ENCODE assay signal across 13 cellular contexts in the genomic region with DNA sequence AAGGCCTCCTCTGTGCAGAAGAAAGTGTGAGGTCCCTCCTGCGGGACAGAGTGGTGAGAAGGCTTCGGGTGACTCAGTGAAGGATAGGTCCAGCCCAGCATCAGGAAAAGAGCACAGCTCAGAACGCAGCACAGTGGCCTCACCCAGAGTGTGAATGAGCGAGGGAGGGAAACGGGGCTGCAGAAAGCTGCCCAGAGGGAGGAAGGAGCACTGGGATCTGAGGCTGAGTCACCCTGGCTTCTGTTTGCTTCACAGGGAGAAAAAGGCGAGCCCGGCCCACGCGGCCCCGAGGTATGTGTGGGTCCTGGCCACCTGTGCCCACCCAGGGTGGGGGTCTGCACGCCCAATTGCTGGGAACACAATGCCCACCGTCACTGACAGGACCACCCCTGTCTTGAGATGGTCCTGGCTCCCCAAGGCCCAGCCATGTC. TPM values are rescaled to one million over a fixed set of nuclear protein-coding genes. Genes with fewer than 3 reads are reported as not detected.
DNase-seq lines count a peak whose midpoint lies in the region; ATAC-seq and TF ChIP-seq lines count a peak whose summit lies in the region.
"Had no signal": no experiment of that assay in that cellular context is flagged by ENCODE, and none has a peak within 500 bp of the region (broad histone marks: within the 10 kb centered on the region; RNA-seq: fewer than 3 reads in every experiment).

No MANE protein-coding gene starts in this region.

- no peaks in the 10 kb centered on the region for H3K36me3 Mint-ChIP-seq in natural killer cell treated with Interleukin-12 subunit alpha and Interleukin-12 subunit beta and Interleukin-15 and Interleukin-18, amount 100 ng/mL, for 72 hours
- H3K36me3 Mint-ChIP-seq in natural killer cell: no peaks in the 10 kb centered on the region
- H3K36me3 Mint-ChIP-seq: memory B cell; stimulated activated naive B cell treated with anti-CD40 and anti-IgM and Interleukin-4, amounts not matched to agents 10 μg/mL and 1 μg/mL and 100 μg/mL, for 72 hours had no signal

- DNase-seq in natural killer cell treated with Interleukin-12 subunit alpha and Interleukin-12 subunit beta and Interleukin-15 and Interleukin-18, amount 100 ng/mL, for 72 hours (ENCODE audit: low spot score): peak; percentile 42
- DNase-seq in natural killer cell (no peak), astrocyte of the hippocampus (ENCODE audit: low read depth, low spot score) (peak; percentile 62), islet precursor cell (peak; percentile 53), aorta (peak; percentile 41 to 51), NCI-H510A (lab: John Stamatoyannopoulos, UW) (no peak), putamen (ENCODE audit: low spot score) (no peak), GM20000 (ENCODE audit: low spot score) (no peak)
- DNase-seq: activated CD4-positive, alpha-beta T cell treated with anti-CD3 and anti-CD28 coated beads for 1 hour; SHP77 treated with DMSO at 0.1 percent for 48 hours; stimulated activated naive B cell treated with anti-CD40 and anti-IgM and Interleukin-4, amounts not matched to agents 10 μg/mL and 1 μg/mL and 100 μg/mL, for 72 hours had no signal

- 82% methylated on average over 11 to 12 of the region's 12 CpGs for WGBS in aorta, 2 donors

- no peak overlapping the region for H3K4me3 ChIP-seq in aorta (ENCODE audit: low read length in 2 of 2)

- H3K9me3 Mint-ChIP-seq in natural killer cell treated with Interleukin-12 subunit alpha and Interleukin-12 subunit beta and Interleukin-15 and Interleukin-18, amount 100 ng/mL, for 72 hours: no peaks in the 10 kb centered on the region
- H3K9me3 Mint-ChIP-seq in natural killer cell: no peaks in the 10 kb centered on the region
- H3K9me3 Mint-ChIP-seq: CD4-positive, alpha-beta T cell had no signal

- H3K27me3 ChIP-seq in aorta (ENCODE audit: control insufficient read depth in 1 of 2, insufficient read depth in 2 of 2, low read length in 1 of 2): no peaks in the 10 kb centered on the region

- H3K4me1 ChIP-seq in aorta (ENCODE audit: control insufficient read depth in 1 of 2, insufficient read depth in 2 of 2, low read length in 2 of 2): no peaks in the 10 kb centered on the region

- no peaks in the 10 kb centered on the region for H3K4me1 Mint-ChIP-seq in natural killer cell treated with Interleukin-12 subunit alpha and Interleukin-12 subunit beta and Interleukin-15 and Interleukin-18, amount 100 ng/mL, for 72 hours (ENCODE audit: low read depth in 2 of 2)
- H3K4me1 Mint-ChIP-seq in natural killer cell: no peaks in the 10 kb centered on the region
- H3K4me1 Mint-ChIP-seq: stimulated activated naive B cell treated with anti-CD40 and anti-IgM and Interleukin-4, amounts not matched to agents 10 μg/mL and 1 μg/mL and 100 μg/mL, for 72 hours had no signal

- H3K4me3 Mint-ChIP-seq in natural killer cell treated with Interleukin-12 subunit alpha and Interleukin-12 subunit beta and Interleukin-15 and Interleukin-18, amount 100 ng/mL, for 72 hours: no peak overlapping the region
- H3K4me3 Mint-ChIP-seq in natural killer cell: no peak overlapping the region
- H3K4me3 Mint-ChIP-seq: CD4-positive, alpha-beta T cell; memory B cell; stimulated activated naive B cell treated with anti-CD40 and anti-IgM and Interleukin-4, amounts not matched to agents 10 μg/mL and 1 μg/mL and 100 μg/mL, for 72 hours had no signal

- TF ChIP-seq CTCF in natural killer cell (IDR thresholded peaks at IDR 0.05): no peak
- TF ChIP-seq CTCF in GM20000 (IDR thresholded peaks at IDR 0.05; ENCODE audit: extremely low read depth, missing control alignments): no peak

- H3K27ac Mint-ChIP-seq in natural killer cell treated with Interleukin-12 subunit alpha and Interleukin-12 subunit beta and Interleukin-15 and Interleukin-18, amount 100 ng/mL, for 72 hours: no peak overlapping the region
- no peak overlapping the region for H3K27ac Mint-ChIP-seq in natural killer cell
- H3K27ac Mint-ChIP-seq: CD4-positive, alpha-beta T cell; memory B cell; stimulated activated naive B cell treated with anti-CD40 and anti-IgM and Interleukin-4, amounts not matched to agents 10 μg/mL and 1 μg/mL and 100 μg/mL, for 72 hours had no signal

- peaks cover 13 to 37% of the 10 kb centered on the region in 2 donors for H3K36me3 ChIP-seq in aorta (ENCODE audit: control insufficient read depth in 1 of 2, insufficient read depth in 2 of 2, low read length in 1 of 2)

- H3K9me3 ChIP-seq in aorta (ENCODE audit: control insufficient read depth, low read length): no peaks in the 10 kb centered on the region

- intact Hi-C loops in natural killer cell (cut with micrococcal nuclease) (no loop called here), aorta (cut with DNase I) (no loop called here)

- no peaks in the 10 kb centered on the region for H3K27me3 Mint-ChIP-seq in natural killer cell treated with Interleukin-12 subunit alpha and Interleukin-12 subunit beta and Interleukin-15 and Interleukin-18, amount 100 ng/mL, for 72 hours
- H3K27me3 Mint-ChIP-seq in natural killer cell (ENCODE audit: low read depth in 2 of 2): no peaks in the 10 kb centered on the region
- H3K27me3 Mint-ChIP-seq: CD4-positive, alpha-beta T cell had no signal

- ATAC-seq in natural killer cell treated with Interleukin-12 subunit alpha and Interleukin-12 subunit beta and Interleukin-15 and Interleukin-18, amount 100 ng/mL, for 72 hours: no peak
- ATAC-seq in natural killer cell (no peak), aorta (ENCODE audit: low FRiP score) (no peak)
- ATAC-seq: stimulated activated naive B cell treated with anti-CD40 and anti-IgM and Interleukin-4, amounts not matched to agents 10 μg/mL and 1 μg/mL and 100 μg/mL, for 72 hours had no signal

- H3K27ac ChIP-seq in aorta (ENCODE audit: low read depth in 1 of 2, low read length in 2 of 2): no peak overlapping the region

RNA-seq across cellular contexts. Expression of gene COL6A2, which starts 24.3 kb away (rescaled TPM):
- total RNA-seq in natural killer cell treated with Interleukin-12 subunit alpha and Interleukin-12 subunit beta and Interleukin-15 and Interleukin-18, amount 100 ng/mL, for 72 hours: 1 to 10 TPM in 1 of 2 donors, under 1 TPM in 1; 0.88 to 4.2 TPM
- total RNA-seq in natural killer cell (100 to 1,000 TPM in 1 of 3 donors, 10 to 100 TPM in 2; 93.9 to 110 (median 97.2) TPM), aorta (1,000 to 10,000 TPM; 1,386 to 1,431 TPM)
- polyA plus RNA-seq in aorta: 1,000 to 10,000 TPM in 1 of 2 donors, 100 to 1,000 TPM in 1; 335 to 3,611 TPM

RNA-seq across cellular contexts. Expression of gene FTCD, which starts 33.1 kb away (rescaled TPM):
- total RNA-seq in natural killer cell treated with Interleukin-12 subunit alpha and Interleukin-12 subunit beta and Interleukin-15 and Interleukin-18, amount 100 ng/mL, for 72 hours: not detected
- total RNA-seq in natural killer cell (under 1 TPM in 1 of 3 donors, not detected in 2; 0.34 TPM), aorta (1 to 10 TPM; 1.1 to 2.6 TPM)
- 1 to 10 TPM in 1 of 2 donors, under 1 TPM in 1; 0.50 to 8.7 TPM for polyA plus RNA-seq in aorta

Comparison
In these comparisons a context has a peak if more than half of its experiments do, and no peak if none do; other contexts are left out.
1. DNase-seq: peak in natural killer cell treated with Interleukin-12 subunit alpha and Interleukin-12 subunit beta and Interleukin-15 and Interleukin-18, amount 100 ng/mL, for 72 hours (single experiment), astrocyte of the hippocampus (single experiment), islet precursor cell (single experiment) and aorta (2 of 2); none in natural killer cell (single experiment), NCI-H510A (single experiment), putamen (single experiment) and GM20000 (single experiment).
2. RNA of gene COL6A2, which starts 24.3 kb away (total RNA-seq): 1,386 to 1,431 TPM in aorta and 93.9 to 110 TPM in natural killer cell; 0.88 to 4.2 TPM in natural killer cell treated with Interleukin-12 subunit alpha and Interleukin-12 subunit beta and Interleukin-15 and Interleukin-18, amount 100 ng/mL, for 72 hours; every median in the first group is over 10 times any median in the second.